In the genomic region with DNA sequence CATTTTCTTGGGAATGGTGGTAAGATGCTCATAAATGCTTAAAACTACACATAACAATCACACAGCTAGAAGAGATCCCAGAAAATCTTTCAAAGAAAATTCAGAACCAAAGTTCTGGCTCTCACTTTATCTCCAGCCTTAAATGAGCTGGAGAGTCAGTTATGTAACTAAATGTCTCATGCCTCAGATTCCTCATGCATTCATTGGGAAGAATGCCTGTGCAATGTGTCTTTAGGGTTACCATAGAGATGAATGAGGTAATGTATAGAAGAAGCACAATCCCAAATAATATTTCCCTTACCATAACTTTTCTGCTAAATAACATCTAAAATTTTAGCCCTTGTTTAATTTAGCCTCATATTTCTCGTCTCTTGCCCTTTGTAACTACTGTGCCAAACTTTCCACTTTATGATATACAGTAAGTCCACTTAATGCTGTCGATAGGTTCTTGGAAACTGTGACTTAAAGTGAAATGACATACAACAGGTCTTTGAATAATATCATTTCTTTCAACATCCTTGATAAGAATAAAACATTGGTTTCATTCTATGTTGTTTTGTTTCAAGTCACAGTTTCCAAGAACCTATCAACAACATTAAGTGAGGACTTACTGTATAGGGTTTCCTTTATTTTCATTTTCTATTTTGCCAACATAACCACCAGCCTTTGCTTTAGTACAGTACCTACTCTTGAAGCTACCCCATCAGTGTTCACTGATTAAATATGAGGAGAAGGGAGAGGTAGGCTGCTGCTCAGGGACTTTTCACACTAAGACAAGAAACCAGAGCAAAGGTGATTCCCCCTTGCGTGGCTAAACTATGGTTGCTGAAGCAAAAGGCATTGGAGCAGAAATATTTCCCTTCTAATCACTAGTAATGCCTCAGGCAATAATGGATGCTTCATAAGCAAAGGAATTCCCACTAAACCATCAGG, we compare ENCODE assay signal across 7 cellular contexts.
DNase-seq lines count a peak whose midpoint lies in the region; ATAC-seq lines count a peak whose summit lies in the region.

No MANE protein-coding gene starts in this region.

- peak overlapping the region; percentile 83 for H3K27ac Mint-ChIP-seq in activated naive CD8-positive, alpha-beta T cell treated with anti-CD3 and anti-CD28 coated beads for 36 hours

- peak overlapping the region; percentile 22 for H3K4me3 Mint-ChIP-seq in activated naive CD8-positive, alpha-beta T cell treated with anti-CD3 and anti-CD28 coated beads for 36 hours

- peaks cover 30% of the 10 kb centered on the region for H3K36me3 Mint-ChIP-seq in activated naive CD8-positive, alpha-beta T cell treated with anti-CD3 and anti-CD28 coated beads for 36 hours

- H3K4me1 Mint-ChIP-seq in activated naive CD8-positive, alpha-beta T cell treated with anti-CD3 and anti-CD28 coated beads for 36 hours = peaks cover 75% of the 10 kb centered on the region

- ATAC-seq in GM18873 (IDR thresholded peaks at IDR 0.05; ENCODE audit: low FRiP score, unreplicated experiment) = peak; percentile 42
- peak; percentile 32 for ATAC-seq in HG03175 (IDR thresholded peaks at IDR 0.05; ENCODE audit: unreplicated experiment)

- DNase-seq in activated naive CD8-positive, alpha-beta T cell treated with anti-CD3 and anti-CD28 coated beads for 36 hours = no peak
- DNase-seq in renal cortical epithelial cell (ENCODE audit: low read depth) (peak; percentile 95), GM19240 (ENCODE audit: insufficient read length, low spot score) (no peak), hippocampal formation (lab: John Stamatoyannopoulos, UW) (no peak), COLO829 (ENCODE audit: low spot score) (no peak)

- peaks cover 16% of the 10 kb centered on the region for H3K9me3 Mint-ChIP-seq in activated naive CD8-positive, alpha-beta T cell treated with anti-CD3 and anti-CD28 coated beads for 36 hours

- no peaks in the 10 kb centered on the region for H3K27me3 Mint-ChIP-seq in activated naive CD8-positive, alpha-beta T cell treated with anti-CD3 and anti-CD28 coated beads for 36 hours
